Comparison of ENCODE assay signal across 10 cellular contexts in genomic region chr9:90540734-90541133, GRCh38.
"Had no signal": no experiment of that assay in that cellular context is flagged by ENCODE, and none has a peak within 500 bp of the region (broad histone marks: within the 10 kb centered on the region; RNA-seq: fewer than 3 reads in every experiment).

No MANE protein-coding gene starts in this region.

- ATAC-seq: GM23338, HCT116 had no signal

- H3K27ac ChIP-seq: GM23248 had no signal

- H2AFZ ChIP-seq: GM23248, GM23338 had no signal

- DNase-seq: GM23248, GOT3, H7, H9, HCEC 1CT, HFFc6 had no signal

- H3K4me3 ChIP-seq: GM23248, GM23338, HAP-1 had no signal

- H3K36me3 ChIP-seq: HAP-1 had no signal

- H3K9ac ChIP-seq: GM23248 had no signal

- H3K4me1 ChIP-seq: HAP-1 had no signal

- H3K9me3 ChIP-seq: HAP-1 had no signal

- FAIRE-seq: H1 had no signal

- H3K4me2 ChIP-seq: GM23338 had no signal
